ENCODE assay signal across 25 cellular contexts in genomic region chr11:85961130-85961529, GRCh38.
A peak's percentile ranks its signal among the peaks of the same experiment; 100 is the strongest.
DNase-seq lines count a peak whose midpoint lies in the region; ATAC-seq, FAIRE-seq and TF ChIP-seq lines count a peak whose summit lies in the region.
"Had no signal": no experiment of that assay in that cellular context is flagged by ENCODE, and none has a peak within 500 bp of the region (broad histone marks: within the 10 kb centered on the region; RNA-seq: fewer than 3 reads in every experiment).

No MANE protein-coding gene starts in this region.

- H3K4me3 Mint-ChIP-seq in activated CD4-positive, alpha-beta T cell treated with anti-CD3 and anti-CD28 coated beads for 36 hours, result no peak overlapping the region
- no peak overlapping the region for H3K4me3 Mint-ChIP-seq in chondrocyte (ENCODE audit: unreplicated experiment)
- no peak overlapping the region for H3K4me3 Mint-ChIP-seq in nephron progenitor cell
- H3K4me3 Mint-ChIP-seq: dendritic cell treated with granulocyte-macrophage colony-stimulating factor and Interleukin-4, amounts not matched to agents 40 ng/mL and 50 ng/mL, for 4 days; neural progenitor cell had no signal

- intact Hi-C loops in activated CD4-positive, alpha-beta T cell treated with anti-CD3 and anti-CD28 coated beads for 36 hours (cut with DNase I, micrococcal nuclease), result no loop called here

- no peak for DNase-seq in activated CD4-positive, alpha-beta T cell treated with anti-CD3 and anti-CD28 coated beads for 36 hours
- no peak for DNase-seq in activated CD4-positive, alpha-beta T cell treated with anti-CD3 and anti-CD28 coated beads, Interleukin-2, amount 50 U/mL, for 48 hours
- DNase-seq in H54 (ENCODE audit: insufficient read length, low spot score) (no peak), chondrocyte (ENCODE audit: low spot score) (no peak), nephron progenitor cell (no peak), NCI-H748 treated with DMSO at 0.1 percent for 48 hours (lab: John Stamatoyannopoulos, UW) (no peak)
- DNase-seq: 8988T; activated CD4-positive, CD25-positive, alpha-beta regulatory T cell treated with anti-CD3 and anti-CD28 coated beads, Interleukin-2, amount 50 U/mL, for 72 hours; activated effector memory CD4-positive, alpha-beta T cell treated with anti-CD3 and anti-CD28 coated beads, Interleukin-2, amount 50 U/mL, for 16 hours; GDM1; heart right ventricle; KBM-7; left cardiac atrium; midbrain; MM.1S; NCI-H1436 treated with DMSO at 0.1 percent for 48 hours; NCI-H526; stimulated activated CD4-positive, alpha-beta T cell treated with anti-CD3 and anti-CD28 coated beads, Interleukin-2, amount 100 ng/mL, for 24 hours; stimulated activated naive CD4-positive, alpha-beta T cell treated with Interleukin-2 at 50 U/mL for 16 hours; tibial artery had no signal

- H3K4me1 Mint-ChIP-seq in activated CD4-positive, alpha-beta T cell treated with anti-CD3 and anti-CD28 coated beads for 36 hours, result peaks cover 5% of the 10 kb centered on the region
- H3K4me1 Mint-ChIP-seq in chondrocyte (ENCODE audit: low read depth) (peaks cover 67% of the 10 kb centered on the region), nephron progenitor cell (peaks cover 53% of the 10 kb centered on the region)

- CTCF ChIA-PET in activated CD4-positive, alpha-beta T cell treated with anti-CD3 and anti-CD28 coated beads for 36 hours (lab: Charles Lee), result interaction anchor here (1.0 kb wide), 1 partner anchor 107 kb away, joined by 3 read pairs; no protein-coding TSS in a partner anchor

- no peak for ATAC-seq in activated CD4-positive, alpha-beta T cell treated with anti-CD3 and anti-CD28 coated beads for 36 hours
- ATAC-seq in GM21723 (IDR thresholded peaks at IDR 0.05; ENCODE audit: unreplicated experiment), result no peak
- no peak for ATAC-seq in HG02938 (IDR thresholded peaks at IDR 0.05; ENCODE audit: unreplicated experiment)

- no peak for TF ChIP-seq CTCF in chondrocyte (IDR thresholded peaks at IDR 0.05)
- no peak for TF ChIP-seq CTCF in nephron progenitor cell (IDR thresholded peaks at IDR 0.05)

- POLR2A ChIA-PET in activated CD4-positive, alpha-beta T cell treated with anti-CD3 and anti-CD28 coated beads for 36 hours (lab: Charles Lee), result no interaction called here

- peak; percentile 43 for FAIRE-seq in H54 (lab: Jason Lieb, UNC)

- H3K9me3 Mint-ChIP-seq in activated CD4-positive, alpha-beta T cell treated with anti-CD3 and anti-CD28 coated beads for 36 hours (ENCODE audit: low read depth), result peaks cover 3% of the 10 kb centered on the region
- no peaks in the 10 kb centered on the region for H3K9me3 Mint-ChIP-seq in chondrocyte (ENCODE audit: low read depth)
- peaks cover 6% of the 10 kb centered on the region for H3K9me3 Mint-ChIP-seq in nephron progenitor cell
- H3K9me3 Mint-ChIP-seq: dendritic cell treated with granulocyte-macrophage colony-stimulating factor and Interleukin-4, amounts not matched to agents 40 ng/mL and 50 ng/mL, for 4 days; neural progenitor cell had no signal

- peaks cover 74% of the 10 kb centered on the region for H3K36me3 Mint-ChIP-seq in activated CD4-positive, alpha-beta T cell treated with anti-CD3 and anti-CD28 coated beads for 36 hours (ENCODE audit: low read depth)
- H3K36me3 Mint-ChIP-seq in chondrocyte (ENCODE audit: low read depth), result peaks cover 49% of the 10 kb centered on the region
- H3K36me3 Mint-ChIP-seq in nephron progenitor cell (ENCODE audit: low read depth), result peaks cover 78% of the 10 kb centered on the region

- H3K27ac Mint-ChIP-seq in activated CD4-positive, alpha-beta T cell treated with anti-CD3 and anti-CD28 coated beads for 36 hours, result peak overlapping the region; percentile 32
- H3K27ac Mint-ChIP-seq in chondrocyte (ENCODE audit: unreplicated experiment) (peak overlapping the region; percentile 61), nephron progenitor cell (peak overlapping the region; percentile 52)
- H3K27ac Mint-ChIP-seq: dendritic cell treated with granulocyte-macrophage colony-stimulating factor and Interleukin-4, amounts not matched to agents 40 ng/mL and 50 ng/mL, for 4 days; neural progenitor cell; progenitor cell of endocrine pancreas had no signal

- H3K27me3 Mint-ChIP-seq in activated CD4-positive, alpha-beta T cell treated with anti-CD3 and anti-CD28 coated beads for 36 hours, result no peaks in the 10 kb centered on the region
- H3K27me3 Mint-ChIP-seq in chondrocyte (ENCODE audit: low read depth) (no peaks in the 10 kb centered on the region), nephron progenitor cell (ENCODE audit: low read depth, poor library complexity) (no peaks in the 10 kb centered on the region)
- H3K27me3 Mint-ChIP-seq: dendritic cell treated with granulocyte-macrophage colony-stimulating factor and Interleukin-4, amounts not matched to agents 40 ng/mL and 50 ng/mL, for 4 days; progenitor cell of endocrine pancreas had no signal

- no peak for TF ChIP-seq POLR2A in H54 (IDR thresholded peaks at IDR 0.05; ENCODE audit: low read depth, low read length)
